In genomic region chr5:54693936-54694510, GRCh38 we compare ENCODE assay signal across 21 cellular contexts.
A peak's percentile ranks its signal among the peaks of the same experiment; 100 is the strongest.
DNase-seq lines count a peak whose midpoint lies in the region; ATAC-seq lines count a peak whose summit lies in the region.
"Had no signal": no experiment of that assay in that cellular context is flagged by ENCODE, and none has a peak within 500 bp of the region (broad histone marks: within the 10 kb centered on the region; RNA-seq: fewer than 3 reads in every experiment).

No MANE protein-coding gene starts in this region.

- H3K4me1 Mint-ChIP-seq in central memory CD8-positive, alpha-beta T cell: peaks cover 21% of the 10 kb centered on the region

- no peaks in the 10 kb centered on the region for H3K36me3 Mint-ChIP-seq in central memory CD8-positive, alpha-beta T cell (ENCODE audit: insufficient read depth)
- H3K36me3 Mint-ChIP-seq: activated naive CD4-positive, alpha-beta T cell treated with anti-CD3 and anti-CD28 coated beads, Interleukin-2, amount 50 U/mL, for 72 hours had no signal

- peak; percentile 48 for ATAC-seq in left ventricle myocardium superior
- ATAC-seq in central memory CD8-positive, alpha-beta T cell (replicated peaks; ENCODE audit: extremely low read depth, poor library complexity, severe bottlenecking): no peak
- ATAC-seq: activated naive CD4-positive, alpha-beta T cell treated with anti-CD3 and anti-CD28 coated beads, Interleukin-2, amount 50 U/mL, for 72 hours; HCT116; mucosa of descending colon; T-helper 17 cell had no signal

- intact Hi-C loops in left ventricle myocardium superior (cut with micrococcal nuclease): no loop called here
- intact Hi-C loops in cardiac septum (cut with DNase I): no loop called here

- DNase-seq in left ventricle myocardium superior (peak; percentile 32), cardiac septum (ENCODE audit: low spot score) (no peak), NCI-H2107 (lab: John Stamatoyannopoulos, UW) (peak; percentile 10), UCSD-AML1 (lab: John Stamatoyannopoulos, UW; ENCODE audit: unreplicated experiment) (no peak)
- DNase-seq in central memory CD8-positive, alpha-beta T cell (ENCODE audit: low spot score in 2 of 2): no peak
- DNase-seq in stimulated activated CD4-positive, alpha-beta T cell treated with anti-CD3 and anti-CD28 coated beads, Interleukin-2, amount 100 ng/mL, for 48 hours: no peak
- no peak for DNase-seq in activated T-cell treated with anti-CD3 and anti-CD28 coated beads, Interleukin-2, amount 50 U/mL, for 48 hours
- DNase-seq: activated CD4-positive, alpha-beta memory T cell treated with anti-CD3 and anti-CD28 coated beads, Interleukin-2, amount 10 ng/mL, durations not matched to agents 7 days and 5 days; activated CD4-positive, CD25-positive, alpha-beta regulatory T cell treated with anti-CD3 and anti-CD28 coated beads, Interleukin-2, amount 50 U/mL, for 72 hours; COR-L47; foreskin fibroblast; KBM-7; mucosa of descending colon; NCI-H526 treated with DMSO at 0.1 percent for 48 hours; RPMI8226; stimulated activated CD4-positive, alpha-beta T cell treated with anti-CD3 and anti-CD28 coated beads, Interleukin-1b, Interleukin-23, amount 100 ng/mL, for 48 hours; T-helper 17 cell; transverse colon had no signal

- peak overlapping the region; percentile 5 for H3K27ac Mint-ChIP-seq in central memory CD8-positive, alpha-beta T cell (ENCODE audit: low read depth)
- H3K27ac Mint-ChIP-seq: activated CD4-positive, alpha-beta memory T cell treated with anti-CD3 and anti-CD28 coated beads, Interleukin-2, amount 10 ng/mL, durations not matched to agents 7 days and 5 days; activated naive CD4-positive, alpha-beta T cell treated with anti-CD3 and anti-CD28 coated beads, Interleukin-2, amount 50 U/mL, for 72 hours; T-helper 17 cell had no signal

- no peaks in the 10 kb centered on the region for H3K27me3 Mint-ChIP-seq in central memory CD8-positive, alpha-beta T cell
- H3K27me3 Mint-ChIP-seq: T-helper 17 cell had no signal

- H3K9me3 Mint-ChIP-seq in central memory CD8-positive, alpha-beta T cell: no peaks in the 10 kb centered on the region
- H3K9me3 Mint-ChIP-seq: activated naive CD4-positive, alpha-beta T cell treated with anti-CD3 and anti-CD28 coated beads, Interleukin-2, amount 50 U/mL, for 72 hours had no signal

- no peak overlapping the region for H3K4me3 Mint-ChIP-seq in central memory CD8-positive, alpha-beta T cell
- H3K4me3 Mint-ChIP-seq: activated CD4-positive, alpha-beta memory T cell treated with anti-CD3 and anti-CD28 coated beads, Interleukin-2, amount 10 ng/mL, durations not matched to agents 7 days and 5 days; nephron; T-helper 17 cell had no signal

Comparison
In these comparisons a context has a peak if more than half of its experiments do, and no peak if none do; other contexts are left out.
1. DNase-seq: peak in left ventricle myocardium superior (single experiment) and NCI-H2107 (single experiment); none in cardiac septum (single experiment), central memory CD8-positive, alpha-beta T cell (0 of 2), UCSD-AML1 (single experiment), stimulated activated CD4-positive, alpha-beta T cell treated with anti-CD3 and anti-CD28 coated beads, Interleukin-2, amount 100 ng/mL, for 48 hours (0 of 2) and activated T-cell treated with anti-CD3 and anti-CD28 coated beads, Interleukin-2, amount 50 U/mL, for 48 hours (0 of 2).